ENCODE assay signal across 13 cellular contexts in the genomic region with DNA sequence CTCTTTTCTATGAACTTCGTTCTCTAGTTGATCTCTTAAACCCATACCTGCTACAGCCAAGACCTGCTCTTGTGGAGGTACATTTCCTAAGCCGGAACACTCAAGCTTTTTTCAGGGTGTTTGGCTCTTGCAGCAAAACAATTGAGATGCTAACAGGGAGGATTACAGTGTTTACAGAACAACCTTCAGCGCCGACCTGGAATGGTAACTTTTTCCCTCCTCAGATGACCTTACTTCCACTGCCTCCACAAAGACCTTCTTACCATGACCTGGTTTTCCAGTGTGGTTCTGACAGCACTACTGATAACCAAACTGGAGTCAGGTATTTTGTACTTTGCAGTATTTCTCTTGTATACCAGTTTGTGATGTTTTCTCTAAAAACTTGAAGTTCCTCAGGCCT. TPM values are rescaled to one million over a fixed set of nuclear protein-coding genes. Genes with fewer than 3 reads are reported as not detected.
DNase-seq lines count a peak whose midpoint lies in the region; TF ChIP-seq lines count a peak whose summit lies in the region.
"Had no signal": no experiment of that assay in that cellular context is flagged by ENCODE, and none has a peak within 500 bp of the region (broad histone marks: within the 10 kb centered on the region; RNA-seq: fewer than 3 reads in every experiment).

No MANE protein-coding gene starts in this region.

- H3K27me3 Mint-ChIP-seq in MCF 10A (ENCODE audit: insufficient read depth, unreplicated experiment), result no peaks in the 10 kb centered on the region
- H3K27me3 Mint-ChIP-seq: activated naive CD8-positive, alpha-beta T cell had no signal

- H3K27ac Mint-ChIP-seq in MCF 10A (ENCODE audit: low read depth, unreplicated experiment), result peak overlapping the region; percentile 49

- peak overlapping the region; percentile 8 for H3K9ac ChIP-seq in mesenchymal stem cell (ENCODE audit: low read length)

- peaks cover 78% of the 10 kb centered on the region for H3K36me3 Mint-ChIP-seq in MCF 10A (ENCODE audit: insufficient read depth, unreplicated experiment)

- no TSS peak for BruUV-seq in MCF 10A (replicated peaks; lab: Mats Ljungman, UMichigan)

- H3K4me2 ChIP-seq in mesenchymal stem cell (ENCODE audit: low read length, poor library complexity, severe bottlenecking), result no peak overlapping the region

- H3K27me3 ChIP-seq in breast epithelium (no peaks in the 10 kb centered on the region), mesenchymal stem cell (ENCODE audit: control insufficient read depth in 1 of 2, insufficient read depth in 1 of 2, low read length in 2 of 2) (no peaks in the 10 kb centered on the region), tibial artery (no peaks in the 10 kb centered on the region), adrenal gland (no peaks in the 10 kb centered on the region)
- H3K27me3 ChIP-seq: upper lobe of left lung had no signal

- WGBS in mesenchymal stem cell, result 74% methylated on average over 4 of the region's 4 CpGs
- WGBS in adrenal gland, 4 donors, result 65 to 83% (median 72%) methylated on average over 4 of the region's 4 CpGs

- H3K9me3 Mint-ChIP-seq in MCF 10A (ENCODE audit: unreplicated experiment), result no peaks in the 10 kb centered on the region

- no peak overlapping the region for H2AFZ ChIP-seq in mesenchymal stem cell (ENCODE audit: low read depth, low read length)

- H3K23ac ChIP-seq in mesenchymal stem cell (ENCODE audit: low read length in 2 of 2), result no peak overlapping the region

- intact Hi-C loops in MCF 10A (cut with micrococcal nuclease), result no loop called here
- intact Hi-C loops in breast epithelium (cut with DNase I; ENCODE audit: low total_unique reads), result no loop called here
- intact Hi-C loops in tibial artery (cut with DNase I; ENCODE audit: low total_unique reads), result no loop called here
- intact Hi-C loops in adrenal gland (cut with DNase I), result no loop called here

- no peaks in the 10 kb centered on the region for H3K4me1 Mint-ChIP-seq in MCF 10A (ENCODE audit: insufficient read depth, unreplicated experiment)

- H3K4me3 ChIP-seq in breast epithelium (no peak overlapping the region), coronary artery (no peak overlapping the region), mesenchymal stem cell (ENCODE audit: insufficient read depth in 1 of 2, low read depth in 1 of 2, low read length in 2 of 2) (no peak overlapping the region), tibial artery (no peak overlapping the region), adrenal gland (no peak overlapping the region)
- H3K4me3 ChIP-seq: upper lobe of left lung had no signal

- CTCF ChIA-PET in MCF 10A (lab: Yijun Ruan, JAX), result interaction anchor here (1.2 to 1.3 kb wide), 2 partner anchors 18 to 897 kb away, joined by 3 to 4 read pairs; no protein-coding TSS in a partner anchor

- no peak for TF ChIP-seq CTCF in MCF 10A (IDR thresholded peaks at IDR 0.05; ENCODE audit: unreplicated experiment)
- no peak for TF ChIP-seq CTCF in breast epithelium (IDR thresholded peaks at IDR 0.05)
- no peak for TF ChIP-seq CTCF in coronary artery (IDR thresholded peaks at IDR 0.05)
- TF ChIP-seq CTCF in tibial artery (IDR thresholded peaks at IDR 0.05), result no peak
- TF ChIP-seq CTCF in adrenal gland (IDR thresholded peaks at IDR 0.05), result no peak

- H2BK12ac ChIP-seq in mesenchymal stem cell (ENCODE audit: low read length in 2 of 2), result no peak overlapping the region

- H3K4me3 Mint-ChIP-seq in MCF 10A (ENCODE audit: unreplicated experiment), result no peak overlapping the region
- H3K4me3 Mint-ChIP-seq: activated naive CD8-positive, alpha-beta T cell had no signal

- POLR2A ChIA-PET in MCF 10A (lab: Yijun Ruan, JAX), result interaction anchor here (1.1 to 2.0 kb wide), 2 partner anchors 8 to 18 kb away, joined by 3 to 8 read pairs; partner anchors contain the start of gene TRIM13

- peak overlapping the region; percentile 69 for H2AK5ac ChIP-seq in mesenchymal stem cell (ENCODE audit: low read length, severe bottlenecking)

- TF ChIP-seq POLR2A in breast epithelium (IDR thresholded peaks at IDR 0.05) (no peak), adrenal gland (IDR thresholded peaks at IDR 0.05) (no peak)

- no peak overlapping the region for H3K18ac ChIP-seq in mesenchymal stem cell (ENCODE audit: low read depth in 1 of 2, low read length in 2 of 2)

- H2BK120ac ChIP-seq in mesenchymal stem cell (ENCODE audit: low read depth, low read length), result no peak overlapping the region

- H3K4me1 ChIP-seq in breast epithelium (no peaks in the 10 kb centered on the region), mesenchymal stem cell (ENCODE audit: control insufficient read depth, insufficient read depth, low read depth, low read length) (no peaks in the 10 kb centered on the region), tibial artery (peaks cover 0 to 45% (median 18%) of the 10 kb centered on the region in 4 donors), adrenal gland (replicated peaks in 1 of 2) (peaks cover 8 to 27% of the 10 kb centered on the region in 2 donors)

- H3K9me3 ChIP-seq in breast epithelium (no peaks in the 10 kb centered on the region), mesenchymal stem cell (ENCODE audit: control insufficient read depth, low read length) (no peaks in the 10 kb centered on the region), tibial artery (no peaks in the 10 kb centered on the region), adrenal gland (replicated peaks in 1 of 3) (no peaks in the 10 kb centered on the region)
- H3K9me3 ChIP-seq: upper lobe of left lung had no signal

- no peak overlapping the region for H3K14ac ChIP-seq in mesenchymal stem cell (ENCODE audit: low read length in 2 of 2)

- no peak overlapping the region for H4K8ac ChIP-seq in mesenchymal stem cell (ENCODE audit: low read length)

- DNase-seq in MCF 10A (ENCODE audit: unreplicated experiment) (no peak), breast epithelium (ENCODE audit: low spot score in 2 of 2) (no peak), coronary artery (ENCODE audit: low spot score) (no peak), mesenchymal stem cell (no peak), tibial artery (no peak), NCI-H187 (lab: John Stamatoyannopoulos, UW) (no peak), adrenal gland (no peak), amygdala (lab: John Stamatoyannopoulos, UW) (no peak)
- DNase-seq: KBM-7, NCI-H69, T1000, upper lobe of left lung had no signal

- H2BK5ac ChIP-seq in mesenchymal stem cell (ENCODE audit: low read depth, low read length, poor library complexity, severe bottlenecking), result no peak overlapping the region

- H3K27ac ChIP-seq in breast epithelium (peak overlapping the region in 1 of 2 donors; percentile 2), coronary artery (peak overlapping the region; percentile 33 to 55), mesenchymal stem cell (ENCODE audit: low read length, poor library complexity, severe bottlenecking) (no peak overlapping the region), tibial artery (peak overlapping the region; percentile 21 to 45), adrenal gland (no peak overlapping the region)

- H3K36me3 ChIP-seq in breast epithelium (no peaks in the 10 kb centered on the region), mesenchymal stem cell (ENCODE audit: control insufficient read depth in 1 of 2, insufficient read depth in 2 of 2, low read depth in 1 of 2, low read length in 2 of 2) (peaks cover 18 to 90% of the 10 kb centered on the region in 2 experiments), tibial artery (peaks cover 19 to 43% (median 34%) of the 10 kb centered on the region in 3 donors), adrenal gland (replicated peaks in 1 of 2) (peaks cover 0 to 24% of the 10 kb centered on the region in 2 donors)

- H2BK15ac ChIP-seq in mesenchymal stem cell (ENCODE audit: low read depth, poor library complexity, severe bottlenecking), result no peak overlapping the region

- H4K91ac ChIP-seq in mesenchymal stem cell (ENCODE audit: low read length), result no peak overlapping the region

- H3K79me1 ChIP-seq in mesenchymal stem cell (replicated peaks; ENCODE audit: low read length, poor library complexity, severe bottlenecking), result peaks cover 18% of the 10 kb centered on the region

- H3K4ac ChIP-seq in mesenchymal stem cell (ENCODE audit: low read depth in 1 of 2, low read length in 2 of 2), result no peak overlapping the region

RNA-seq across cellular contexts. Expression of gene KCNRG, which starts 0.5 kb away (rescaled TPM):
- total RNA-seq in MCF 10A (2022) (0.28 and 0.49 TPM in 2 replicates), breast epithelium (1 to 10 TPM; 1.6 to 2.6 (median 1.8) TPM), adrenal gland (1 to 10 TPM in 1 of 8 donors, under 1 TPM in 6, not detected in 1; 0.14 to 2.2 (median 0.65) TPM)
- polyA plus RNA-seq in mesenchymal stem cell (2013, experiment 1 of 2), result 0.79 TPM
- 0.74 TPM for polyA plus RNA-seq in mesenchymal stem cell (2013, experiment 2 of 2)
- under 1 TPM; 0.27 to 0.59 (median 0.40) TPM for polyA plus RNA-seq in adrenal gland

RNA-seq across cellular contexts. Expression of gene TRIM13, which starts 18.9 kb away (rescaled TPM):
- total RNA-seq in MCF 10A (2022) (17.5 and 19.0 TPM in 2 replicates), breast epithelium (10 to 100 TPM; 16.0 to 28.8 (median 22.9) TPM), adrenal gland (10 to 100 TPM; 13.7 to 28.7 (median 19.8) TPM)
- polyA plus RNA-seq in mesenchymal stem cell (2013, experiment 1 of 2), result 11.3 TPM
- polyA plus RNA-seq in mesenchymal stem cell (2013, experiment 2 of 2), result 12.4 TPM
- polyA plus RNA-seq in adrenal gland, result 10 to 100 TPM; 16.0 to 28.7 (median 23.5) TPM

Comparison
In these comparisons a context has a peak if more than half of its experiments do, and no peak if none do; other contexts are left out.
1. H3K27ac ChIP-seq: peak in coronary artery (2 of 2) and tibial artery (2 of 2); none in mesenchymal stem cell (single experiment) and adrenal gland (0 of 5).